Comparison of ENCODE assay signal across 26 cellular contexts in the genomic region with DNA sequence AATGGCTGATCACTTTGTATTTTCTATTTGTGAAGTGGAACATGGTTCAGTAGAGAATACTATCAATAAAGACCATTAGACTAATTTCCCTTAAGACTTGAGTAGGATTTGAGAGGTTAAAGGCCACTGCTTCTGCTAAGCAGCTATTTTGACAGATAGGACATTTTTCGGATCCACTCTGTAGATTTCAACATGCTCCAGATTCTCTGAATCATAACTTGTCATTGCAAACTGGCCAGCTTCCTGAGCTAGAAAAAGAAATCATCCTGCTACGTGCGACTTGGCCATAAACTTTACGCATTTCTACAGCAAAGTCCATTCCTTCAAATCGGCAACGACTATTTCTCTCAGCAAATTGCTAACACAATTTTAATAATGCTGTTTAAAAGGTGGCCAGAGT.
"Had no signal": no experiment of that assay in that cellular context is flagged by ENCODE, and none has a peak within 500 bp of the region (broad histone marks: within the 10 kb centered on the region; RNA-seq: fewer than 3 reads in every experiment).

No MANE protein-coding gene starts in this region.

- H3K27ac ChIP-seq: KMS-11, RWPE1, SJSA1 had no signal

- H3K27me3 ChIP-seq: SJSA1 had no signal

- H3K4me2 ChIP-seq: KMS-11 had no signal

- DNase-seq: activated CD4-positive, alpha-beta memory T cell treated with anti-CD3 and anti-CD28 coated beads for 36 hours; activated CD4-positive, alpha-beta T cell treated with anti-CD3 and anti-CD28 coated beads, Interleukin-2, amount 10 ng/mL, durations not matched to agents 7 days and 5 days; activated CD4-positive, CD25-positive, alpha-beta regulatory T cell; activated CD8-positive, alpha-beta memory T cell treated with anti-CD3 and anti-CD28 coated beads for 24 hours; activated effector memory CD4-positive, alpha-beta T cell treated with anti-CD3 and anti-CD28 coated beads, Interleukin-2, amount 50 U/mL, for 16 hours; activated naive CD4-positive, alpha-beta T cell treated with Interleukin-2 at 50 U/mL for 16 hours; activated naive CD8-positive, alpha-beta T cell treated with anti-CD3 and anti-CD28 coated beads, Interleukin-2, amount 50 U/mL, for 24 hours; activated T-cell treated with anti-CD3 and anti-CD28 coated beads, Interleukin-2, amount 50 U/mL, for 4 hours; NCI-H1092 treated with DMSO at 0.1 percent for 48 hours; NCI-H1417 treated with DMSO at 0.1 percent for 48 hours; NCI-H1694; NCI-H2029; NCI-H2107; NCI-H2171 treated with DMSO at 0.1 percent for 48 hours; NCI-H226; NCI-H510A; NCI-H69; NK-92 treated with Interleukin-12 subunit alpha and Interleukin-12 subunit beta, amount 100 ng/mL, for 24 hours; OCI-M1; Right ventricle myocardium superior had no signal

- H3K4me1 ChIP-seq: SJSA1 had no signal

- ATAC-seq: activated naive CD4-positive, alpha-beta T cell treated with anti-CD3 and anti-CD28 coated beads, Interleukin-2, amount 50 U/mL, for 72 hours; activated naive CD8-positive, alpha-beta T cell treated with anti-CD3 and anti-CD28 coated beads, Interleukin-2, amount 50 U/mL, for 24 hours; activated T-cell treated with anti-CD3 and anti-CD28 coated beads, Interleukin-2, amount 50 U/mL, for 4 hours; Panc1; SK-N-SH treated with all-trans-retinoic acid at 6 μM for 48 hours had no signal

- H3K9me3 ChIP-seq: SJSA1 had no signal

- H3K4me3 ChIP-seq: SJSA1 had no signal

- H3K9ac ChIP-seq: KMS-11 had no signal

- H3K36me3 ChIP-seq: SJSA1 had no signal
